Comparison of ENCODE assay signal across 21 cellular contexts in the genomic region with DNA sequence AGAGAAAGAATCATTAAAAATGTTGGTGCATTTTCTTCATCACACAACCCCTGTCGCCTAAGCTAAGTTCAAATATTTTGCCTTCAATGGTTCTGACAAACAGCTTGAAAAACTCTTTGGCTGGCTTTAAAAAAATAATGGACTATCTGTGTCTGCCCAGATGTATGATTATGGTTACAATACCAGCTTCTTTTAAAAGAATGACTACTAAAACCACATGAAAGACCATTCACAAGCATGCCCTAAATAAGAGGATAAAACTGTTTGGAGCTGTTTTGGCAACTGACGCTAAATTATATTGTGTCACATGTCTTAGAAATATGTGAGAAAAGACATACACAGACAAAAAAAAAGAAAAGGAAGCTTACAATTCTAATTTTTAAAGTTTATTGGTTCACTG. TPM values are rescaled to one million over a fixed set of nuclear protein-coding genes. Genes with fewer than 3 reads are reported as not detected.
"Had no signal": no experiment of that assay in that cellular context is flagged by ENCODE, and none has a peak within 500 bp of the region (broad histone marks: within the 10 kb centered on the region; RNA-seq: fewer than 3 reads in every experiment).

No MANE protein-coding gene starts in this region.

- ATAC-seq: esophagus mucosa; gastroesophageal sphincter; heart right ventricle; left cardiac atrium; left lung; left ventricle myocardium superior; lower lobe of right lung; mucosa of descending colon; naive thymus-derived CD8-positive, alpha-beta T cell had no signal

- DNase-seq: dermis blood vessel endothelial cell; dorsolateral prefrontal cortex; effector CD4-positive, alpha-beta T cell; effector memory CD4-positive, alpha-beta T cell; erythroblast; esophagus squamous epithelium; foreskin fibroblast; heart right ventricle; hippocampal formation; left cardiac atrium; left lung; left ventricle myocardium superior; lower lobe of right lung; mesenchymal stem cell; mucosa of descending colon; naive B cell; naive thymus-derived CD8-positive, alpha-beta T cell had no signal

RNA-seq across cellular contexts. Expression of a gene that starts 23.7 kb away (rescaled TPM):
- total RNA-seq: kidney epithelial cell; lung microvascular endothelial cell; naive thymus-derived CD8-positive, alpha-beta T cell had no signal
